In genomic region chr4:139454111-139454600, GRCh38 we compare ENCODE assay signal across 8 cellular contexts. TPM values are rescaled to one million over a fixed set of nuclear protein-coding genes. Genes with fewer than 3 reads are reported as not detected.
DNase-seq lines count a peak whose midpoint lies in the region; ATAC-seq and TF ChIP-seq lines count a peak whose summit lies in the region.

RAB33B (plus strand) TSS chr4:139454121; CDS start chr4:139454196, 75 bp downstream.

- peaks cover 8% of the 10 kb centered on the region for H4K20me1 ChIP-seq in neural progenitor cell (ENCODE audit: low read depth)

- DNase-seq in activated gamma-delta T cell treated with anti-CD3 and anti-CD28 coated beads, Interleukin-2, amount 50 U/mL, for 16 hours (ENCODE audit: low read depth), result peak; percentile 9
- DNase-seq in activated gamma-delta T cell (lab: John Stamatoyannopoulos, UW), result no peak
- DNase-seq in SKM-1 (lab: John Stamatoyannopoulos, UW; ENCODE audit: unreplicated experiment), result peak; percentile 84
- no peak for DNase-seq in esophagus squamous epithelium (lab: John Stamatoyannopoulos, UW)
- DNase-seq in neural progenitor cell (ENCODE audit: low spot score), result peak; percentile 95
- no peak for DNase-seq in stimulated activated CD8-positive, alpha-beta memory T cell treated with anti-CD3 and anti-CD28 coated beads, Interleukin-4, amount 100 ng/mL, for 48 hours
- no peak for DNase-seq in NCI-H187 treated with DMSO at 0.1 percent for 48 hours (lab: John Stamatoyannopoulos, UW)

- H3K27ac ChIP-seq in esophagus squamous epithelium (peak within 1 kb of the TSS; percentile 97 to 99 (median 99)), neural progenitor cell (peak within 1 kb of the TSS; percentile 88)

- H3K4me3 ChIP-seq in esophagus squamous epithelium (peak within 1 kb of the TSS; percentile 72 to 97 (median 88)), neural progenitor cell (peak within 1 kb of the TSS; percentile 81)

- H3K4me1 ChIP-seq in esophagus squamous epithelium, result peaks cover 15 to 69% (median 35%) of the 10 kb centered on the region in 3 donors
- peaks cover 33% of the 10 kb centered on the region for H3K4me1 ChIP-seq in neural progenitor cell

- H3K27me3 ChIP-seq in esophagus squamous epithelium (no peaks in the 10 kb centered on the region), neural progenitor cell (no peaks in the 10 kb centered on the region)

- peaks cover 7% of the 10 kb centered on the region for H3K36me3 Mint-ChIP-seq in neural progenitor cell

- peak within 1 kb of the TSS; percentile 94 for H3K4me2 ChIP-seq in neural progenitor cell

- ATAC-seq in HG02943 (IDR thresholded peaks at IDR 0.05; ENCODE audit: low read depth, unreplicated experiment), result peak; percentile 3

- peak within 1 kb of the TSS; percentile 75 for H3K9ac ChIP-seq in neural progenitor cell

- no peak for TF ChIP-seq CTCF in esophagus squamous epithelium (IDR thresholded peaks at IDR 0.05)
- no peak for TF ChIP-seq CTCF in neural progenitor cell (IDR thresholded peaks at IDR 0.05)

- H3K9me3 ChIP-seq in esophagus squamous epithelium (no peaks in the 10 kb centered on the region), neural progenitor cell (ENCODE audit: low read depth) (no peaks in the 10 kb centered on the region)

- H3K79me2 ChIP-seq in neural progenitor cell (ENCODE audit: low read depth), result peaks cover 65% of the 10 kb centered on the region

- H3F3A ChIP-seq in neural progenitor cell (ENCODE audit: low read depth), result peaks cover 14% of the 10 kb centered on the region

- peak within 1 kb of the TSS; percentile 97 for H2AFZ ChIP-seq in neural progenitor cell (replicated peaks)

- 0% methylated on average over 7 to 11 of the region's 36 CpGs for WGBS in esophagus squamous epithelium, 2 donors

- intact Hi-C loops in esophagus squamous epithelium (cut with DNase I), result no loop called here

- peaks cover 31% of the 10 kb centered on the region for H3K4me1 Mint-ChIP-seq in neural progenitor cell

- H3K4me3 Mint-ChIP-seq in neural progenitor cell, result peak within 1 kb of the TSS; percentile 95

- no peaks in the 10 kb centered on the region for H3K9me3 Mint-ChIP-seq in neural progenitor cell

- peak in 3 of 4 donors; percentile 83 to 96 (median 93) for TF ChIP-seq POLR2A in esophagus squamous epithelium (IDR thresholded peaks at IDR 0.05)

- H3K36me3 ChIP-seq in esophagus squamous epithelium (no peaks in the 10 kb centered on the region), neural progenitor cell (no peaks in the 10 kb centered on the region)

- H3K27ac Mint-ChIP-seq in neural progenitor cell, result peak within 1 kb of the TSS; percentile 88

- peaks cover 4% of the 10 kb centered on the region for H3K27me3 Mint-ChIP-seq in neural progenitor cell (ENCODE audit: insufficient read depth, low read depth)

RNA-seq across cellular contexts. Expression of gene RAB33B, which starts in this region (rescaled TPM):
- total RNA-seq in esophagus squamous epithelium, result 1 to 10 TPM; 3.4 to 9.2 (median 6.6) TPM
- total RNA-seq in neural progenitor cell (ENCODE audit: low replicate concordance), result 10.3 and 14.4 TPM in 2 replicates

Comparison
In these comparisons a context has a peak if more than half of its experiments do, and no peak if none do; other contexts are left out.
1. DNase-seq: peak in activated gamma-delta T cell treated with anti-CD3 and anti-CD28 coated beads, Interleukin-2, amount 50 U/mL, for 16 hours (single experiment), SKM-1 (single experiment) and neural progenitor cell (single experiment); none in activated gamma-delta T cell (single experiment), esophagus squamous epithelium (single experiment), stimulated activated CD8-positive, alpha-beta memory T cell treated with anti-CD3 and anti-CD28 coated beads, Interleukin-4, amount 100 ng/mL, for 48 hours (single experiment) and NCI-H187 treated with DMSO at 0.1 percent for 48 hours (single experiment).